In genomic region chr10:56279270-56279669, GRCh38 we compare ENCODE assay signal across 3 cellular contexts.
A peak's percentile ranks its signal among the peaks of the same experiment; 100 is the strongest.
TF ChIP-seq lines count a peak whose summit lies in the region.

No MANE protein-coding gene starts in this region.

TF ChIP-seq in IMR-90, 13 proteins besides CTCF, POLR2A, EP300 and RAD21:
- peak; percentile 32; the same call in 1 of the 2 replicates for TF ChIP-seq MAFK (IDR thresholded peaks at IDR 0.05; ENCODE audit: low read depth, low read length)
- TF ChIP-seq BHLHE40 (IDR thresholded peaks at IDR 0.05; ENCODE audit: low read depth, low read length): no peak
- TF ChIP-seq NFE2L2 (IDR thresholded peaks at IDR 0.05; ENCODE audit: low read depth, low read length): no peak
- TF ChIP-seq CHD1 (IDR thresholded peaks at IDR 0.05; ENCODE audit: low read depth, low read length): no peak
- TF ChIP-seq MAZ (IDR thresholded peaks at IDR 0.05; ENCODE audit: borderline replicate concordance, low read depth, low read length): no peak
- TF ChIP-seq MXI1 (IDR thresholded peaks at IDR 0.05; ENCODE audit: borderline replicate concordance, low read depth, low read length): no peak

TF ChIP-seq in K562, 482 proteins besides CTCF, POLR2A, EP300 and RAD21:
- peak; percentile 12; the same call in 1 of the 2 replicates for TF ChIP-seq MAFF (IDR thresholded peaks at IDR 0.05; ENCODE audit: low read length)
- TF ChIP-seq MTA3 (IDR thresholded peaks at IDR 0.05; ENCODE audit: borderline replicate concordance): no peak
- no peak for TF ChIP-seq CBX8 (IDR thresholded peaks at IDR 0.05; ENCODE audit: borderline replicate concordance, extremely low read depth, low read depth, low read length, poor library complexity, severe bottlenecking)
- no peak for TF ChIP-seq NR2F6 (CRISPR knock-in tag; IDR thresholded peaks at IDR 0.05)
- no peak for TF ChIP-seq ZNF583 (CRISPR knock-in tag; IDR thresholded peaks at IDR 0.05)
- TF ChIP-seq ZNF316 (IDR thresholded peaks at IDR 0.05): peak; percentile 73
- no peak for TF ChIP-seq NFE2L1 (tag; IDR thresholded peaks at IDR 0.05; ENCODE audit: borderline replicate concordance, low read depth)

TF ChIP-seq in SK-N-SH, 30 proteins besides CTCF, POLR2A, EP300 and RAD21:
- TF ChIP-seq ZBTB33 (IDR thresholded peaks at IDR 0.05; ENCODE audit: borderline replicate concordance, low read depth): no peak
- TF ChIP-seq IRF3 (IDR thresholded peaks at IDR 0.05; ENCODE audit: low read depth, low read length): no peak
- no peak for TF ChIP-seq GATA2 (CRISPR knock-in tag; IDR thresholded peaks at IDR 0.05)
- TF ChIP-seq NRF1 (IDR thresholded peaks at IDR 0.05; ENCODE audit: low read depth, low read length): no peak
- no peak for TF ChIP-seq EZH2phosphoT487 (IDR thresholded peaks at IDR 0.05; ENCODE audit: borderline replicate concordance, low read depth)
- no peak for TF ChIP-seq REST (IDR thresholded peaks at IDR 0.05; ENCODE audit: low read depth, low read length)
